Comparison of ENCODE assay signal across 16 cellular contexts in genomic region chr4:8547912-8548730, GRCh38. TPM values are rescaled to one million over a fixed set of nuclear protein-coding genes. Genes with fewer than 3 reads are reported as not detected.
DNase-seq lines count a peak whose midpoint lies in the region; ATAC-seq and TF ChIP-seq lines count a peak whose summit lies in the region.
"Had no signal": no experiment of that assay in that cellular context is flagged by ENCODE, and none has a peak within 500 bp of the region (broad histone marks: within the 10 kb centered on the region; RNA-seq: fewer than 3 reads in every experiment).

No MANE protein-coding gene starts in this region.

- H3K4me3 ChIP-seq in PC-3 (ENCODE audit: low read length) (no peak overlapping the region), esophagus (ENCODE audit: low read depth in 1 of 2, low read length in 2 of 2) (no peak overlapping the region), trophoblast cell (ENCODE audit: low read depth, low read length) (no peak overlapping the region), Karpas-422 (ENCODE audit: low read length) (no peak overlapping the region)

- peak overlapping the region; percentile 19 for H2AK5ac ChIP-seq in trophoblast cell (ENCODE audit: low read length)

- H3K4me1 ChIP-seq in PC-3 (ENCODE audit: insufficient read depth, low read length) (peaks cover 33% of the 10 kb centered on the region), esophagus (ENCODE audit: control insufficient read depth in 2 of 2, insufficient read depth in 2 of 2, low read length in 1 of 2) (peaks cover 0 to 9% of the 10 kb centered on the region in 2 donors), trophoblast cell (ENCODE audit: control insufficient read depth in 1 of 2, insufficient read depth in 2 of 2, low read length in 2 of 2) (peaks cover 34 to 45% of the 10 kb centered on the region in 2 experiments), Karpas-422 (ENCODE audit: low read length) (no peaks in the 10 kb centered on the region)

- no peak for TF ChIP-seq CTCF in PC-3 (conservative IDR thresholded peaks at IDR 0.05; ENCODE audit: low read depth, low read length)

- H3K79me2 ChIP-seq in PC-3 (ENCODE audit: low read length) (no peaks in the 10 kb centered on the region), trophoblast cell (ENCODE audit: control insufficient read depth, insufficient read depth, low read length, poor library complexity) (no peaks in the 10 kb centered on the region), Karpas-422 (ENCODE audit: low read length) (no peaks in the 10 kb centered on the region)

- H3K27ac ChIP-seq in PC-3 (ENCODE audit: low read length) (peak overlapping the region; percentile 98), esophagus (ENCODE audit: low read depth in 2 of 2, low read length in 1 of 2) (peak overlapping the region; percentile 2 to 43), trophoblast cell (ENCODE audit: low read depth, low read length) (peak overlapping the region; percentile 73), Karpas-422 (ENCODE audit: low read length) (no peak overlapping the region)

- peak; percentile 92 for DNase-seq in EL
- DNase-seq in PC-3 = peak; percentile 77
- DNase-seq in trophoblast cell = peak; percentile 88 to 96
- DNase-seq in Karpas-422 = no peak
- no peak for DNase-seq in occipital lobe (lab: John Stamatoyannopoulos, UW)
- DNase-seq: CD4-positive, alpha-beta T cell; cortex of kidney; DMS79; NCI-H1436 treated with DMSO at 0.1 percent for 48 hours; NCI-H2227 treated with DMSO at 0.1 percent for 48 hours; stimulated activated CD4-positive, alpha-beta T cell treated with anti-CD3 and anti-CD28 coated beads, Interleukin-4, amount 100 ng/mL, for 4 hours had no signal

- H4K8ac ChIP-seq in trophoblast cell (ENCODE audit: low read depth, low read length) = peak overlapping the region; percentile 34

- H2BK12ac ChIP-seq in trophoblast cell (ENCODE audit: low read length) = peak overlapping the region; percentile 74

- H3F3A ChIP-seq in PC-3 (ENCODE audit: low read length, unreplicated experiment) = no peaks in the 10 kb centered on the region

- H3K9me3 ChIP-seq in PC-3 (ENCODE audit: low read length) = no peaks in the 10 kb centered on the region
- H3K9me3 ChIP-seq in esophagus (ENCODE audit: control insufficient read depth in 2 of 2, insufficient read depth in 1 of 2, low read depth in 1 of 2, low read length in 1 of 2) = no peaks in the 10 kb centered on the region
- no peaks in the 10 kb centered on the region for H3K9me3 ChIP-seq in trophoblast cell (ENCODE audit: insufficient read depth, low read depth, low read length)
- no peaks in the 10 kb centered on the region for H3K9me3 ChIP-seq in Karpas-422 (ENCODE audit: low read length)

- CTCF ChIA-PET in PC-3 (lab: Charles Lee) = no interaction called here

- no TSS peak for BruUV-seq in PC-3 (replicated peaks; lab: Mats Ljungman, UMichigan)

- H2AFZ ChIP-seq in PC-3 (ENCODE audit: low read length) = no peak overlapping the region
- no peak overlapping the region for H2AFZ ChIP-seq in trophoblast cell (ENCODE audit: insufficient read depth, low read length, poor library complexity)
- H2AFZ ChIP-seq in Karpas-422 (ENCODE audit: low read length) = no peak overlapping the region

- peaks cover 41% of the 10 kb centered on the region for H3K79me1 ChIP-seq in trophoblast cell (ENCODE audit: low read length)

- no peaks in the 10 kb centered on the region for H3K9me2 ChIP-seq in PC-3 (replicated peaks; ENCODE audit: low read length)
- H3K9me2 ChIP-seq in Karpas-422 (replicated peaks; ENCODE audit: insufficient read depth, low read length) = no peaks in the 10 kb centered on the region

- peak overlapping the region; percentile 71 for H3K4me2 ChIP-seq in PC-3 (ENCODE audit: low read length)
- no peak overlapping the region for H3K4me2 ChIP-seq in trophoblast cell (ENCODE audit: low read length)
- no peak overlapping the region for H3K4me2 ChIP-seq in Karpas-422 (ENCODE audit: low read depth, low read length, poor library complexity, severe bottlenecking)

- POLR2A ChIA-PET in PC-3 (lab: Charles Lee; ENCODE audit: unreplicated experiment) = interaction anchor here (0.6 kb wide), 1 partner anchor 7 kb away, joined by 4 read pairs; no protein-coding TSS in a partner anchor

- H2BK120ac ChIP-seq in trophoblast cell (ENCODE audit: insufficient read depth, low read length, poor library complexity) = peak overlapping the region; percentile 87

- H3K18ac ChIP-seq in trophoblast cell (ENCODE audit: low read length) = peak overlapping the region; percentile 15

- H3K27me3 ChIP-seq in PC-3 (ENCODE audit: low read length) = no peaks in the 10 kb centered on the region
- no peaks in the 10 kb centered on the region for H3K27me3 ChIP-seq in esophagus (ENCODE audit: control insufficient read depth in 1 of 2, insufficient read depth in 2 of 2, low read length in 2 of 2)
- H3K27me3 ChIP-seq in trophoblast cell (ENCODE audit: insufficient read depth, low read length) = no peaks in the 10 kb centered on the region
- H3K27me3 ChIP-seq in Karpas-422 (ENCODE audit: low read length) = no peaks in the 10 kb centered on the region

- intact Hi-C loops in PC-3 (cut with micrococcal nuclease) = loop anchor here (1.0 to 5.0 kb wide), 2 partner anchors 25 to 44 kb away; partner anchors contain the start of gene CPZ

- peak overlapping the region; percentile 84 for H4K91ac ChIP-seq in trophoblast cell (ENCODE audit: low read depth, low read length)

- H3K4ac ChIP-seq in trophoblast cell (ENCODE audit: low read depth, low read length) = no peak overlapping the region

- WGBS in esophagus, 2 donors = 76 to 84% methylated on average over 16 of the region's 16 CpGs
- WGBS in trophoblast cell (ENCODE audit: extremely low coverage, insufficient coverage, insufficient read length) = no CpG with 5 or more reads among the region's 16 CpGs

- ATAC-seq in PC-3 = peak; percentile 12
- no peak for ATAC-seq in GM19452 (IDR thresholded peaks at IDR 0.05; ENCODE audit: unreplicated experiment)
- no peak for ATAC-seq in HG03175 (IDR thresholded peaks at IDR 0.05; ENCODE audit: unreplicated experiment)

- H3K14ac ChIP-seq in trophoblast cell (ENCODE audit: low read length) = peak overlapping the region; percentile 62

- no peak overlapping the region for H3K23ac ChIP-seq in trophoblast cell (ENCODE audit: low read length)

- H4K12ac ChIP-seq in trophoblast cell (ENCODE audit: low read depth, low read length) = no peak overlapping the region

- peak overlapping the region; percentile 67 for H3K9ac ChIP-seq in PC-3 (ENCODE audit: low read length)
- no peak overlapping the region for H3K9ac ChIP-seq in trophoblast cell (ENCODE audit: low read length)
- H3K9ac ChIP-seq in Karpas-422 (ENCODE audit: low read length) = no peak overlapping the region

- H3K36me3 ChIP-seq in PC-3 (ENCODE audit: low read depth, low read length) = no peaks in the 10 kb centered on the region
- H3K36me3 ChIP-seq in esophagus (ENCODE audit: control insufficient read depth in 2 of 2, insufficient read depth in 2 of 2, low read length in 1 of 2) = no peaks in the 10 kb centered on the region
- H3K36me3 ChIP-seq in trophoblast cell (ENCODE audit: control insufficient read depth in 1 of 2, insufficient read depth in 2 of 2, low read length in 2 of 2) = no peaks in the 10 kb centered on the region
- H3K36me3 ChIP-seq in Karpas-422 (ENCODE audit: insufficient read depth, low read length) = no peaks in the 10 kb centered on the region

- H4K20me1 ChIP-seq in PC-3 (ENCODE audit: low read length) (no peaks in the 10 kb centered on the region), Karpas-422 (ENCODE audit: insufficient read depth, low read depth, low read length) (no peaks in the 10 kb centered on the region)

- peak overlapping the region; percentile 70 for H2BK5ac ChIP-seq in trophoblast cell (ENCODE audit: low read depth, low read length, poor library complexity)

RNA-seq across cellular contexts. Expression of gene GPR78, which starts 32.1 kb away (rescaled TPM):
- total RNA-seq in PC-3 (2014; rRNA removed) = 2.0 and 2.4 TPM in 2 replicates
- 1 to 10 TPM; 4.7 to 8.9 TPM for polyA plus RNA-seq in esophagus
- polyA plus RNA-seq in trophoblast cell (2013) = 13.9 and 15.5 TPM in 2 replicates
- total RNA-seq in Karpas-422 (2014; rRNA removed; shearing (Covaris generic); ENCODE audit: low replicate concordance) = not detected in 2 replicates
- total RNA-seq in occipital lobe = not detected
- total RNA-seq: activated T-helper 2 cell treated with anti-CD3 and anti-CD28 coated beads, Interferon-gamma antibody, Interleukin-2, Interleukin-4, amounts not matched to agents 10 μg/mL and 5 μg/mL and 100 μg/mL, durations not matched to agents 14 hours and 24 hours and 36 hours; CD4-positive, alpha-beta T cell had no signal
- polyA plus RNA-seq: neural cell had no signal

RNA-seq across cellular contexts. Expression of gene CPZ, which starts 44.4 kb away (rescaled TPM):
- total RNA-seq in PC-3 (2014; rRNA removed) (21.7 and 27.9 TPM in 2 replicates), occipital lobe (3.9 TPM)
- 1 to 10 TPM; 3.4 to 7.2 TPM for polyA plus RNA-seq in esophagus
- polyA plus RNA-seq in trophoblast cell (2013) = 41.6 and 41.8 TPM in 2 replicates
- not detected in 2 replicates for total RNA-seq in Karpas-422 (2014; rRNA removed; shearing (Covaris generic); ENCODE audit: low replicate concordance)
- total RNA-seq: activated T-helper 2 cell treated with anti-CD3 and anti-CD28 coated beads, Interferon-gamma antibody, Interleukin-2, Interleukin-4, amounts not matched to agents 10 μg/mL and 5 μg/mL and 100 μg/mL, durations not matched to agents 14 hours and 24 hours and 36 hours; CD4-positive, alpha-beta T cell had no signal
- polyA plus RNA-seq: neural cell had no signal

Comparison
In these comparisons a context has a peak if more than half of its experiments do, and no peak if none do; other contexts are left out.
1. DNase-seq: peak in EL (single experiment), PC-3 (single experiment) and trophoblast cell (2 of 2); none in Karpas-422 (single experiment) and occipital lobe (single experiment).